1 cellular context compared by ENCODE assay signal in the genomic region with DNA sequence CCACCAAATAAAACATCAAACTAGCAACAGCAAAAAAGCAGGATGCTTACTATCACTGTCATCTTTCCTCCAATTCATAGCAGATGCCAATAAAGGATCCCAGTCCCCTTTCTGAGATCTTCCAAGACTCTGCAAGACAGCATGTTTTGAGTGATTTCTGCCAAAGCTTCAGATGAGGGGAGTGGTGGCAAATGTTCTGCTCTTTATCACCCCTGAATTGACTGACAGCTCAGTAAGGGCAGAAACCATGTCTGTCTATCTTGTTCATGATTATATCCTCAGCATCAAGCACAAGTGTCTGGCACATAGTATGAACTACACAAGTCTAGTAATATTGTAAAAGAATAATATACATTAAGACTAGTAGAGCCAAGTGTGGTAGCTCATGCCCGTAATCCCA.
TF ChIP-seq lines count a peak whose summit lies in the region.

No MANE protein-coding gene starts in this region.

TF ChIP-seq in neural cell, 6 proteins besides CTCF, POLR2A, EP300 and RAD21 (continued from another document):
- TF ChIP-seq EZH2 (IDR thresholded peaks at IDR 0.05; ENCODE audit: borderline replicate concordance, insufficient read depth, low read length, poor library complexity, severe bottlenecking) (no peak), SMC3 (conservative IDR thresholded peaks at IDR 0.05; ENCODE audit: poor library complexity) (no peak), MXI1 (conservative IDR thresholded peaks at IDR 0.05; ENCODE audit: poor library complexity, severe bottlenecking) (no peak), POLR2AphosphoS5 (IDR thresholded peaks at IDR 0.05) (no peak)
